Comparison of ENCODE assay signal across 8 cellular contexts in genomic region chr19:919157-920050, GRCh38. TPM values are rescaled to one million over a fixed set of nuclear protein-coding genes. Genes with fewer than 3 reads are reported as not detected.
DNase-seq lines count a peak whose midpoint lies in the region; ATAC-seq and TF ChIP-seq lines count a peak whose summit lies in the region.

No MANE protein-coding gene starts in this region.

- H3K36me3 Mint-ChIP-seq in activated CD4-positive, alpha-beta T cell treated with anti-CD3 and anti-CD28 coated beads, Interleukin-2, amount 10 ng/mL, durations not matched to agents 7 days and 5 days (ENCODE audit: low read depth): no peaks in the 10 kb centered on the region

- peak overlapping the region; percentile 70 to 84 (median 77) for H3K4me2 ChIP-seq in BLaER1 treated with 17β-estradiol and CSF1 and Interleukin-3, amounts not matched to agents 10 nM and 100 nM

- POLR2A ChIA-PET in activated CD4-positive, alpha-beta T cell treated with anti-CD3 and anti-CD28 coated beads, Interleukin-2, amount 10 ng/mL, durations not matched to agents 7 days and 5 days (lab: Charles Lee): no interaction called here

- no peak overlapping the region for H3K27ac Mint-ChIP-seq in activated CD4-positive, alpha-beta T cell treated with anti-CD3 and anti-CD28 coated beads, Interleukin-2, amount 10 ng/mL, durations not matched to agents 7 days and 5 days

- H3K4me1 ChIP-seq in BLaER1 treated with 17β-estradiol and CSF1 and Interleukin-3, amounts not matched to agents 10 nM and 100 nM: peaks cover 43 to 49% (median 45%) of the 10 kb centered on the region in 10 experiments
- H3K4me1 ChIP-seq in HUES6 (ENCODE audit: control insufficient read depth, insufficient read depth, low read length) (peaks cover 11% of the 10 kb centered on the region), left lung (peaks cover 12 to 76% of the 10 kb centered on the region in 2 donors)

- H3K9ac ChIP-seq in BLaER1 treated with 17β-estradiol and CSF1 and Interleukin-3, amounts not matched to agents 10 nM and 100 nM: no peak overlapping the region
- no peak overlapping the region for H3K9ac ChIP-seq in HUES6 (ENCODE audit: low read length)

- H3K36me3 ChIP-seq in BLaER1 treated with 17β-estradiol and CSF1 and Interleukin-3, amounts not matched to agents 10 nM and 100 nM: no peaks in the 10 kb centered on the region
- no peaks in the 10 kb centered on the region for H3K36me3 ChIP-seq in HUES6 (ENCODE audit: control insufficient read depth, insufficient read depth, low read length)
- no peaks in the 10 kb centered on the region for H3K36me3 ChIP-seq in left lung

- ATAC-seq in left lung (no peak), GM21737 (IDR thresholded peaks at IDR 0.05; ENCODE audit: unreplicated experiment) (no peak)

- peaks cover 59 to 82% (median 72%) of the 10 kb centered on the region in 11 experiments for H3K27me3 ChIP-seq in BLaER1 treated with 17β-estradiol and CSF1 and Interleukin-3, amounts not matched to agents 10 nM and 100 nM
- peaks cover 58% of the 10 kb centered on the region for H3K27me3 ChIP-seq in HUES6 (ENCODE audit: control insufficient read depth, insufficient read depth, low read length)
- H3K27me3 ChIP-seq in left lung: peaks cover 45 to 56% of the 10 kb centered on the region in 2 donors

- H4K20me1 ChIP-seq in BLaER1 treated with 17β-estradiol and CSF1 and Interleukin-3, amounts not matched to agents 10 nM and 100 nM: peaks cover 0 to 36% (median 23%) of the 10 kb centered on the region in 11 experiments; a peak in 17 of 22 replicates

- peak overlapping the region; percentile 10 for H3K4me3 Mint-ChIP-seq in activated CD4-positive, alpha-beta T cell treated with anti-CD3 and anti-CD28 coated beads, Interleukin-2, amount 10 ng/mL, durations not matched to agents 7 days and 5 days

- no peak for DNase-seq in activated CD4-positive, alpha-beta T cell treated with anti-CD3 and anti-CD28 coated beads, Interleukin-2, amount 10 ng/mL, durations not matched to agents 7 days and 5 days
- DNase-seq in kidney tubule cell (ENCODE audit: low spot score): peak; percentile 42
- DNase-seq in left lung: no peak
- no peak for DNase-seq in amygdala (lab: John Stamatoyannopoulos, UW)
- DNase-seq in NCI-H2196 (lab: John Stamatoyannopoulos, UW; ENCODE audit: unreplicated experiment): no peak

- TF ChIP-seq CTCF in left lung (IDR thresholded peaks at IDR 0.05): no peak

- no peak overlapping the region for H3K27ac ChIP-seq in BLaER1 treated with 17β-estradiol and CSF1 and Interleukin-3, amounts not matched to agents 10 nM and 100 nM
- no peak overlapping the region for H3K27ac ChIP-seq in HUES6 (ENCODE audit: low read depth, low read length)
- no peak overlapping the region for H3K27ac ChIP-seq in left lung

- no peaks in the 10 kb centered on the region for H3K9me3 Mint-ChIP-seq in activated CD4-positive, alpha-beta T cell treated with anti-CD3 and anti-CD28 coated beads, Interleukin-2, amount 10 ng/mL, durations not matched to agents 7 days and 5 days

- peak overlapping the region; percentile 12 to 56 (median 38); a peak in 9 of 20 replicates for H3K4me3 ChIP-seq in BLaER1 treated with 17β-estradiol and CSF1 and Interleukin-3, amounts not matched to agents 10 nM and 100 nM
- peak overlapping the region; percentile 63 for H3K4me3 ChIP-seq in HUES6 (ENCODE audit: low read depth, low read length)
- peak overlapping the region in 1 of 2 donors; percentile 22 for H3K4me3 ChIP-seq in left lung

- intact Hi-C loops in left lung (cut with DNase I): loop anchor here (5.0 kb wide), 3 partner anchors 62 to 152 kb away; partner anchors contain the start of genes CFD (in 1 of the 2) and WDR18 (in 1 of the 2)

- H3K4me1 Mint-ChIP-seq in activated CD4-positive, alpha-beta T cell treated with anti-CD3 and anti-CD28 coated beads, Interleukin-2, amount 10 ng/mL, durations not matched to agents 7 days and 5 days: peaks cover 34% of the 10 kb centered on the region

- CTCF ChIA-PET in activated CD4-positive, alpha-beta T cell treated with anti-CD3 and anti-CD28 coated beads, Interleukin-2, amount 10 ng/mL, durations not matched to agents 7 days and 5 days (lab: Charles Lee): interaction anchor here (1.1 to 4.4 kb wide), 3 partner anchors 56 to 409 kb away, joined by 3 to 28 read pairs (median 3); no protein-coding TSS in a partner anchor

- peaks cover 4% of the 10 kb centered on the region for H3K27me3 Mint-ChIP-seq in activated CD4-positive, alpha-beta T cell treated with anti-CD3 and anti-CD28 coated beads, Interleukin-2, amount 10 ng/mL, durations not matched to agents 7 days and 5 days

- no peaks in the 10 kb centered on the region for H3K9me3 ChIP-seq in BLaER1 treated with 17β-estradiol and CSF1 and Interleukin-3, amounts not matched to agents 10 nM and 100 nM (replicated peaks in 1 of 11)
- no peaks in the 10 kb centered on the region for H3K9me3 ChIP-seq in HUES6 (ENCODE audit: control insufficient read depth, insufficient read depth, low read depth, low read length)
- H3K9me3 ChIP-seq in left lung: no peaks in the 10 kb centered on the region

RNA-seq across cellular contexts. Expression of gene KISS1R, which starts 2.3 kb away (rescaled TPM):
- 1 to 10 TPM in 1 of 2 experiments, under 1 TPM in 1; 0.72 to 1.1 TPM for total RNA-seq in activated CD4-positive, alpha-beta T cell treated with anti-CD3 and anti-CD28 coated beads, Interleukin-2, amount 10 ng/mL, durations not matched to agents 7 days and 5 days
- under 1 TPM in 1 of 2 donors, not detected in 1; 0.23 TPM for total RNA-seq in left lung

RNA-seq across cellular contexts. Expression of gene R3HDM4, which starts 6.4 kb away (rescaled TPM):
- total RNA-seq in activated CD4-positive, alpha-beta T cell treated with anti-CD3 and anti-CD28 coated beads, Interleukin-2, amount 10 ng/mL, durations not matched to agents 7 days and 5 days: 100 to 1,000 TPM; 120 to 121 TPM
- 10 to 100 TPM; 46.1 to 66.3 TPM for total RNA-seq in left lung

RNA-seq across cellular contexts. Expression of gene ARID3A, which starts 6.4 kb away (rescaled TPM):
- total RNA-seq in activated CD4-positive, alpha-beta T cell treated with anti-CD3 and anti-CD28 coated beads, Interleukin-2, amount 10 ng/mL, durations not matched to agents 7 days and 5 days: 10 to 100 TPM; 25.8 to 28.4 TPM
- total RNA-seq in left lung: 10 to 100 TPM; 20.7 to 35.7 TPM

RNA-seq across cellular contexts. Expression of gene RNU6-9, which starts 26.1 kb away (rescaled TPM):
- total RNA-seq in activated CD4-positive, alpha-beta T cell treated with anti-CD3 and anti-CD28 coated beads, Interleukin-2, amount 10 ng/mL, durations not matched to agents 7 days and 5 days: not detected
- not detected for total RNA-seq in left lung

RNA-seq across cellular contexts. Expression of gene MED16, which starts 26.4 kb away (rescaled TPM):
- total RNA-seq in activated CD4-positive, alpha-beta T cell treated with anti-CD3 and anti-CD28 coated beads, Interleukin-2, amount 10 ng/mL, durations not matched to agents 7 days and 5 days: 10 to 100 TPM; 72.5 to 88.1 TPM
- 10 to 100 TPM; 51.7 to 55.8 TPM for total RNA-seq in left lung
